Comparison of ENCODE assay signal across 1 cellular context in the genomic region with DNA sequence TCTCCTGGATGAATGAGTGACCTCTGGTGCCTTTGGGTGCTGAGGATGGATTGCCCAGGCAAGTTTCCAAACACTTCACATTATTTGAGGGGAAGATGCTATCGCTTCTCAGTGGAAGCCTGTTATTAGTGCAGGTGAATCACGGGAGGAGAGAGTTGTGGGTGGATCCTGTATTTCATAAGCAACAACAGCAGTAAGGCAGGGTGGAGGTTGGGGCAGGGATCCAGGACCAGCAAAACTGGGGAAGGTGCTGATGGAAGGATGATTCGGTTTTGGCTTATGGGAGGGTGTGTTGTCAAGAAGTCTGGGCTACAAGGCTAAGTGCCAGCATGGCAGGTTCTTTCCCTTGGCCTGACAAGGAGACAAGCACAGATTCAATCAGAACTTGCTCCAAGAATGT.
TF ChIP-seq lines count a peak whose summit lies in the region.

No MANE protein-coding gene starts in this region.

TF ChIP-seq in H1, 55 proteins besides CTCF, POLR2A, EP300 and RAD21:
- TF ChIP-seq ZNF274 (IDR thresholded peaks at IDR 0.05; ENCODE audit: borderline replicate concordance, extremely low read depth, low read length) (no peak), JUN (IDR thresholded peaks at IDR 0.05; ENCODE audit: low read depth, low read length) (no peak), CHD2 (IDR thresholded peaks at IDR 0.05; ENCODE audit: low read length) (no peak), CREB1 (IDR thresholded peaks at IDR 0.05) (no peak)
